In genomic region chr16:53518550-53519416, GRCh38 we compare ENCODE assay signal across 8 cellular contexts. TPM values are rescaled to one million over a fixed set of nuclear protein-coding genes. Genes with fewer than 3 reads are reported as not detected.
DNase-seq lines count a peak whose midpoint lies in the region; ATAC-seq and TF ChIP-seq lines count a peak whose summit lies in the region.

No MANE protein-coding gene starts in this region.

- intact Hi-C loops in naive thymus-derived CD4-positive, alpha-beta T cell (cut with micrococcal nuclease), result loop anchor here (1.0 to 10.0 kb wide), 5 partner anchors 8 to 254 kb away; partner anchors contain the start of gene AKTIP (in 2 of the 2)
- intact Hi-C loops in transverse colon (cut with DNase I; ENCODE audit: low total_unique reads), result no loop called here

- peak; percentile 26 to 87 (median 83) for DNase-seq in naive thymus-derived CD4-positive, alpha-beta T cell
- DNase-seq in transverse colon (peak; percentile 71), NCI-H1694 treated with DMSO at 0.1 percent for 48 hours (lab: John Stamatoyannopoulos, UW) (no peak), NCI-H748 treated with DMSO at 0.1 percent for 48 hours (lab: John Stamatoyannopoulos, UW) (no peak)

- peak overlapping the region; percentile 72 for H3K4me3 Mint-ChIP-seq in T-helper 1 cell treated with Interleukin-12 subunit alpha and Interleukin-12 subunit beta and Interleukin-4 antibody, amounts not matched to agents 30 μg/mL and 1 μg/mL, for 36 hours
- peak overlapping the region; percentile 70 to 90 (median 82) for H3K4me3 Mint-ChIP-seq in naive thymus-derived CD4-positive, alpha-beta T cell

- H3K9me3 ChIP-seq in naive thymus-derived CD4-positive, alpha-beta T cell (ENCODE audit: control insufficient read depth in 2 of 3, low read length in 3 of 3), result no peaks in the 10 kb centered on the region
- H3K9me3 ChIP-seq in transverse colon, result no peaks in the 10 kb centered on the region

- H3K27ac ChIP-seq in angular gyrus (ENCODE audit: low read depth, low read length) (peak overlapping the region; percentile 67), transverse colon (peak overlapping the region; percentile 13 to 55 (median 38))
- H3K27ac ChIP-seq in naive thymus-derived CD4-positive, alpha-beta T cell (ENCODE audit: low read depth, low read length), result no peak overlapping the region

- TF ChIP-seq POLR2A in transverse colon (IDR thresholded peaks at IDR 0.05), result no peak

- peaks cover 4% of the 10 kb centered on the region for H3K9me3 Mint-ChIP-seq in T-helper 1 cell treated with Interleukin-12 subunit alpha and Interleukin-12 subunit beta and Interleukin-4 antibody, amounts not matched to agents 30 μg/mL and 1 μg/mL, for 36 hours
- peaks cover 0 to 11% (median 3%) of the 10 kb centered on the region in 11 donors for H3K9me3 Mint-ChIP-seq in naive thymus-derived CD4-positive, alpha-beta T cell

- in situ Hi-C loops in transverse colon (cut with MboI; ENCODE audit: low pct_ligation_motif_present in 1 of 4, low pct_unique_long_range_greater_than_20kb in 1 of 4, low sequenced_read_pairs in 3 of 4), result no loop called here

- ATAC-seq in GM18907 (IDR thresholded peaks at IDR 0.05; ENCODE audit: unreplicated experiment) (peak; percentile 97), HG03025 (IDR thresholded peaks at IDR 0.05; ENCODE audit: low FRiP score, unreplicated experiment) (peak; percentile 97)
- peak; percentile 95 for ATAC-seq in naive thymus-derived CD4-positive, alpha-beta T cell

- H3K27ac Mint-ChIP-seq in T-helper 1 cell treated with Interleukin-12 subunit alpha and Interleukin-12 subunit beta and Interleukin-4 antibody, amounts not matched to agents 30 μg/mL and 1 μg/mL, for 36 hours, result peak overlapping the region; percentile 86
- peak overlapping the region in 8 of 9 donors; percentile 52 to 94 (median 86) for H3K27ac Mint-ChIP-seq in naive thymus-derived CD4-positive, alpha-beta T cell

- peaks cover 16% of the 10 kb centered on the region for H3K36me3 Mint-ChIP-seq in T-helper 1 cell treated with Interleukin-12 subunit alpha and Interleukin-12 subunit beta and Interleukin-4 antibody, amounts not matched to agents 30 μg/mL and 1 μg/mL, for 36 hours (ENCODE audit: low read depth)
- H3K36me3 Mint-ChIP-seq in naive thymus-derived CD4-positive, alpha-beta T cell, result peaks cover 0 to 29% (median 0%) of the 10 kb centered on the region in 5 donors

- POLR2A ChIA-PET in naive thymus-derived CD4-positive, alpha-beta T cell (lab: Charles Lee), result interaction anchor here (0.6 to 2.8 kb wide), 5 partner anchors 15 to 290 kb away, joined by 3 to 13 read pairs (median 4); partner anchors contain the start of gene AKTIP

- TF ChIP-seq EP300 in transverse colon (IDR thresholded peaks at IDR 0.05; ENCODE audit: low read depth), result no peak

- H3K27me3 Mint-ChIP-seq in T-helper 1 cell treated with Interleukin-12 subunit alpha and Interleukin-12 subunit beta and Interleukin-4 antibody, amounts not matched to agents 30 μg/mL and 1 μg/mL, for 36 hours (ENCODE audit: low read depth), result no peaks in the 10 kb centered on the region
- H3K27me3 Mint-ChIP-seq in naive thymus-derived CD4-positive, alpha-beta T cell, result peaks cover 0 to 28% (median 7%) of the 10 kb centered on the region in 5 donors

- WGBS in transverse colon (ENCODE audit: low coverage in 1 of 2), 2 donors, result 67 to 78% methylated on average over 15 to 19 of the region's 19 CpGs

- H3K27me3 ChIP-seq in naive thymus-derived CD4-positive, alpha-beta T cell (ENCODE audit: control insufficient read depth in 2 of 2, insufficient read depth in 2 of 2, low read length in 2 of 2), result no peaks in the 10 kb centered on the region
- H3K27me3 ChIP-seq in transverse colon, result no peaks in the 10 kb centered on the region

- H3K4me1 ChIP-seq in naive thymus-derived CD4-positive, alpha-beta T cell (ENCODE audit: control insufficient read depth in 2 of 2, insufficient read depth in 2 of 2, low read length in 2 of 2), result peaks cover 35 to 36% of the 10 kb centered on the region in 2 donors
- no peaks in the 10 kb centered on the region for H3K4me1 ChIP-seq in transverse colon

- no peak for TF ChIP-seq CTCF in transverse colon (IDR thresholded peaks at IDR 0.05)

- peak overlapping the region; percentile 66 for H3K4me3 ChIP-seq in naive thymus-derived CD4-positive, alpha-beta T cell (ENCODE audit: low read length)
- H3K4me3 ChIP-seq in transverse colon, result no peak overlapping the region

- H3K4me1 Mint-ChIP-seq in T-helper 1 cell treated with Interleukin-12 subunit alpha and Interleukin-12 subunit beta and Interleukin-4 antibody, amounts not matched to agents 30 μg/mL and 1 μg/mL, for 36 hours (ENCODE audit: low read depth), result peaks cover 44% of the 10 kb centered on the region
- H3K4me1 Mint-ChIP-seq in naive thymus-derived CD4-positive, alpha-beta T cell, result peaks cover 38 to 63% (median 55%) of the 10 kb centered on the region in 7 donors

- H3K36me3 ChIP-seq in naive thymus-derived CD4-positive, alpha-beta T cell (ENCODE audit: control insufficient read depth in 2 of 3, insufficient read depth in 3 of 3, low read length in 3 of 3), result no peaks in the 10 kb centered on the region
- H3K36me3 ChIP-seq in transverse colon, result no peaks in the 10 kb centered on the region

- CTCF ChIA-PET in naive thymus-derived CD4-positive, alpha-beta T cell (lab: Charles Lee), result interaction anchor here (1.0 to 1.1 kb wide), 2 partner anchors 30 to 31 kb away, joined by 3 read pairs; no protein-coding TSS in a partner anchor

RNA-seq across cellular contexts. Expression of gene AKTIP, which starts 15.8 kb away (rescaled TPM):
- total RNA-seq in naive thymus-derived CD4-positive, alpha-beta T cell, result 100 to 1,000 TPM in 2 of 5 experiments, 10 to 100 TPM in 3; 42.9 to 122 (median 66.7) TPM
- polyA plus RNA-seq in naive thymus-derived CD4-positive, alpha-beta T cell, result 100 to 1,000 TPM; 102 to 130 TPM
- total RNA-seq in transverse colon, result 10 to 100 TPM; 37.0 to 68.7 (median 50.5) TPM

Comparison
In these comparisons a context has a peak if more than half of its experiments do, and no peak if none do; other contexts are left out.
1. DNase-seq: peak in naive thymus-derived CD4-positive, alpha-beta T cell (9 of 9) and transverse colon (single experiment); none in NCI-H1694 treated with DMSO at 0.1 percent for 48 hours (single experiment) and NCI-H748 treated with DMSO at 0.1 percent for 48 hours (single experiment).
2. Peak in every context shown above with its lines, with median percentiles within 50 percentile points of each other: ATAC-seq.